In the genomic region with DNA sequence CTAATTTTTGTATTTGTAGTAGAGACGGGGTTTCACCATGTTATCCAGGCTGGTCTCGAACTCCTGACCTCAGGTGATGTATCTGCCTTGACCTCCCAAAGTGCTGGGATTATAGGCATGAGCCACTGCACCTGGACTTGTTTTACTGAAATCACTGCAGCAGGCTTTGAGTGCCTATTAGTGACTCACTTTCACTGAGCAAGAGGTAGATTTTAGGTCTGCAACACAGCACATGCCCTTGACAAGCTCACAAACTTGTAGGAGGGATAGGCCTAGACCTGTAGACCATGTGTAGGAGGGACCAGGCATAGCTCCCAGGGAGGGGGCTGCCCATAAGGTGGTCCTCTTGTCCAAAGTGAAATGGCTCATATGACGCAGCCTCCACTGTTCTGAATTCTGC, we compare ENCODE assay signal across 9 cellular contexts. TPM values are rescaled to one million over a fixed set of nuclear protein-coding genes. Genes with fewer than 3 reads are reported as not detected.
"Had no signal": no experiment of that assay in that cellular context is flagged by ENCODE, and none has a peak within 500 bp of the region (broad histone marks: within the 10 kb centered on the region; RNA-seq: fewer than 3 reads in every experiment).

No MANE protein-coding gene starts in this region.

- H3K4me3 ChIP-seq: GM23338, K562 had no signal

- H2AFZ ChIP-seq: GM23338 had no signal

- FAIRE-seq: H1, H54, HTR-8/SVneo, K562 had no signal

- DNase-seq: H9, HCEC 1CT, IMR-90 had no signal

- H3K4me2 ChIP-seq: GM23338 had no signal

RNA-seq across cellular contexts. Expression of gene NPTX1, which starts 41.2 kb away (rescaled TPM):
- total RNA-seq: HT-29 had no signal
- polyA plus RNA-seq: K562 had no signal
